In the genomic region with DNA sequence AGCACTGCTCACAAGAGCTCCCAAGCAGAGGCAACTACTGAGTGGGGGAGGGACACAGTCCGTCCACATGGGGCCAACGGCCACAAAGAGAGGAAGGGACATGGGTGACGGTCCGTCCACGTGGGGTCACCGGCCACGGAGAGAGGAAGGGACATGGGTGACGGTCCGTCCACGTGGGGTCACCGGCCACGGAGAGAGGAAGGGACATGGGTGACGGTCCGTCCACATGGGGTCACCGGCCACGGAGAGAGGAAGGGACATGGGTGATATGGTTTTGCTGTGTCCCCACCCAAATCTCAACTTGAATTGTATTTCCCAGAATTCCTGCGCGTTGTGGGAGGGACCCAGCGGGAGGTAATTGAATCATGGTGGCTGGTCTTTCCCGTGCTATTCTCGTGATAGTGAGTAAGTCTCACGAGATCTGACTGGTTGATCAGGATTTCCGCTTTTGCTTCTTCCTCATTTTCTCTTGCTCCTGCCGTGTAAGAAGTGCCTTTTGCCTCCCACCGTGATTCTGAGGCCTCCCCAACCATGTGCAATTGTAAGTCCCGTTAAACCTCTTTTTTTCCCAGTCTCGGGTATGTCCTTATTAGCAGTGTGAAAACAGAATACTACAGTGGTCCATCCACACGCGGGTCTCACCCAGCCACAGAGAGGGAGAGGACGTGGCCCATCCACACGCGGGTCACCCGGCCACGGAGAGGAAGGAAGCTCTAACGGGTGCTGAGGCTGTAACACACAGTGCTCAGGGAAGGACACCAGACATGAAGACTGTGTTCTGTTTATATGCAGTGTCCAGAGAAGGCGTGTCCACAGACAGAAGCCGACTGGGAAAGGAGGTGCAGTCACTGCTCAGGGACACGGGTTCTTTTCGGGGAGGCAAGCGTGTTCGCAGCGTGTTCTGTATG, we compare ENCODE assay signal across 8 cellular contexts. TPM values are rescaled to one million over a fixed set of nuclear protein-coding genes. Genes with fewer than 3 reads are reported as not detected.
DNase-seq lines count a peak whose midpoint lies in the region; ATAC-seq and TF ChIP-seq lines count a peak whose summit lies in the region.

No MANE protein-coding gene starts in this region.

- peak overlapping the region; percentile 59 for H3K27ac Mint-ChIP-seq in activated CD4-positive, alpha-beta memory T cell treated with anti-CD3 and anti-CD28 coated beads for 36 hours

- H3K4me2 ChIP-seq in BLaER1 treated with 17β-estradiol and CSF1 and Interleukin-3, amounts not matched to agents 10 nM and 100 nM: peak overlapping the region; percentile 84 to 97 (median 91)

- peak overlapping the region; percentile 92 for H3K4me3 Mint-ChIP-seq in activated CD4-positive, alpha-beta memory T cell treated with anti-CD3 and anti-CD28 coated beads for 36 hours

- H3K27me3 ChIP-seq in BLaER1 treated with 17β-estradiol and CSF1 and Interleukin-3, amounts not matched to agents 10 nM and 100 nM: peaks cover 0 to 4% (median 0%) of the 10 kb centered on the region in 11 experiments; a peak in 2 of 22 replicates
- H3K27me3 ChIP-seq in lower lobe of right lung (ENCODE audit: low read depth) (no peaks in the 10 kb centered on the region), tibial artery (no peaks in the 10 kb centered on the region)

- H3K27ac ChIP-seq in BLaER1 treated with 17β-estradiol and CSF1 and Interleukin-3, amounts not matched to agents 10 nM and 100 nM: peak overlapping the region; percentile 76 to 90 (median 85)
- H3K27ac ChIP-seq in lower lobe of right lung (no peak overlapping the region), tibial artery (no peak overlapping the region)

- H4K20me1 ChIP-seq in BLaER1 treated with 17β-estradiol and CSF1 and Interleukin-3, amounts not matched to agents 10 nM and 100 nM: peaks cover 31 to 44% (median 41%) of the 10 kb centered on the region in 11 experiments

- H3K36me3 ChIP-seq in BLaER1 treated with 17β-estradiol and CSF1 and Interleukin-3, amounts not matched to agents 10 nM and 100 nM: peaks cover 14 to 34% (median 27%) of the 10 kb centered on the region in 11 experiments; a peak in 21 of 22 replicates
- H3K36me3 ChIP-seq in lower lobe of right lung: peaks cover 7% of the 10 kb centered on the region
- no peaks in the 10 kb centered on the region for H3K36me3 ChIP-seq in tibial artery

- peaks cover 19% of the 10 kb centered on the region for H3K4me1 Mint-ChIP-seq in activated CD4-positive, alpha-beta memory T cell treated with anti-CD3 and anti-CD28 coated beads for 36 hours (ENCODE audit: low read depth)

- H3K36me3 Mint-ChIP-seq in activated CD4-positive, alpha-beta memory T cell treated with anti-CD3 and anti-CD28 coated beads for 36 hours: peaks cover 2% of the 10 kb centered on the region

- H3K9ac ChIP-seq in BLaER1 treated with 17β-estradiol and CSF1 and Interleukin-3, amounts not matched to agents 10 nM and 100 nM: peak overlapping the region; percentile 76 to 92 (median 84)

- no peaks in the 10 kb centered on the region for H3K9me3 Mint-ChIP-seq in activated CD4-positive, alpha-beta memory T cell treated with anti-CD3 and anti-CD28 coated beads for 36 hours

- TF ChIP-seq CTCF in lower lobe of right lung (IDR thresholded peaks at IDR 0.05) (no peak), tibial artery (IDR thresholded peaks at IDR 0.05) (no peak)

- POLR2A ChIA-PET in activated CD4-positive, alpha-beta memory T cell treated with anti-CD3 and anti-CD28 coated beads for 36 hours (lab: Charles Lee): no interaction called here

- peaks cover 4 to 31% (median 7%) of the 10 kb centered on the region in 11 experiments; a peak in 18 of 22 replicates for H3K9me3 ChIP-seq in BLaER1 treated with 17β-estradiol and CSF1 and Interleukin-3, amounts not matched to agents 10 nM and 100 nM (replicated peaks in 1 of 11)
- H3K9me3 ChIP-seq in lower lobe of right lung: no peaks in the 10 kb centered on the region
- H3K9me3 ChIP-seq in tibial artery: no peaks in the 10 kb centered on the region

- peak; percentile 36 for ATAC-seq in HG02870 (IDR thresholded peaks at IDR 0.05; ENCODE audit: unreplicated experiment)
- peak; percentile 13 to 15 for ATAC-seq in lower lobe of right lung
- no peak for ATAC-seq in HG03432 (IDR thresholded peaks at IDR 0.05; ENCODE audit: unreplicated experiment)

- CTCF ChIA-PET in activated CD4-positive, alpha-beta memory T cell treated with anti-CD3 and anti-CD28 coated beads for 36 hours (lab: Charles Lee): no interaction called here

- intact Hi-C loops in activated CD4-positive, alpha-beta memory T cell treated with anti-CD3 and anti-CD28 coated beads for 36 hours (cut with micrococcal nuclease): loop anchor here (2.0 to 10.0 kb wide), 2 partner anchors 89 to 309 kb away; no protein-coding TSS in a partner anchor
- intact Hi-C loops in lower lobe of right lung (cut with DNase I) (no loop called here), tibial artery (cut with DNase I; ENCODE audit: low total_unique reads) (loop anchor here (2.0 to 5.0 kb wide), 2 partner anchors 47 to 131 kb away; partner anchors contain the start of gene GAS6)

- peaks cover 2% of the 10 kb centered on the region for H3K27me3 Mint-ChIP-seq in activated CD4-positive, alpha-beta memory T cell treated with anti-CD3 and anti-CD28 coated beads for 36 hours

- H3K4me3 ChIP-seq in BLaER1 treated with 17β-estradiol and CSF1 and Interleukin-3, amounts not matched to agents 10 nM and 100 nM: peak overlapping the region; percentile 57 to 89 (median 70)
- H3K4me3 ChIP-seq in lower lobe of right lung: peak overlapping the region; percentile 40
- H3K4me3 ChIP-seq in tibial artery: peak overlapping the region in 1 of 2 donors; percentile 12

- H3K4me1 ChIP-seq in BLaER1 treated with 17β-estradiol and CSF1 and Interleukin-3, amounts not matched to agents 10 nM and 100 nM: peaks cover 28 to 50% (median 46%) of the 10 kb centered on the region in 10 experiments
- peaks cover 58% of the 10 kb centered on the region for H3K4me1 ChIP-seq in lower lobe of right lung
- peaks cover 0 to 56% (median 36%) of the 10 kb centered on the region in 4 donors for H3K4me1 ChIP-seq in tibial artery

- DNase-seq in activated CD4-positive, alpha-beta memory T cell treated with anti-CD3 and anti-CD28 coated beads for 36 hours: peak; percentile 49
- DNase-seq in lower lobe of right lung: no peak
- no peak for DNase-seq in DMS53 treated with DMSO at 0.1 percent for 48 hours (lab: John Stamatoyannopoulos, UW; ENCODE audit: unreplicated experiment)
- no peak for DNase-seq in foreskin melanocyte
- no peak for DNase-seq in tibial artery

RNA-seq across cellular contexts. Expression of gene GAS6, which starts 48.5 kb away (rescaled TPM):
- 1 to 10 TPM; 1.5 TPM for total RNA-seq in activated CD4-positive, alpha-beta memory T cell treated with anti-CD3 and anti-CD28 coated beads for 36 hours
- 111 TPM for total RNA-seq in lower lobe of right lung

RNA-seq across cellular contexts. Expression of gene TMEM255B, which starts 56.4 kb away (rescaled TPM):
- under 1 TPM; 0.61 to 0.88 TPM for total RNA-seq in activated CD4-positive, alpha-beta memory T cell treated with anti-CD3 and anti-CD28 coated beads for 36 hours
- 21.5 TPM for total RNA-seq in lower lobe of right lung

Comparison
In these comparisons a context has a peak if more than half of its experiments do, and no peak if none do; other contexts are left out.
1. H3K27ac ChIP-seq: peak in BLaER1 treated with 17β-estradiol and CSF1 and Interleukin-3, amounts not matched to agents 10 nM and 100 nM (11 of 11); none in lower lobe of right lung (single experiment) and tibial artery (0 of 2).
2. RNA of gene GAS6, which starts 48.5 kb away (total RNA-seq): 111 TPM in lower lobe of right lung (single experiment); 1.5 TPM in activated CD4-positive, alpha-beta memory T cell treated with anti-CD3 and anti-CD28 coated beads for 36 hours; every median in the first group is over 10 times any median in the second.
3. RNA of gene TMEM255B, which starts 56.4 kb away (total RNA-seq): 21.5 TPM in lower lobe of right lung (single experiment); 0.61 to 0.88 TPM in activated CD4-positive, alpha-beta memory T cell treated with anti-CD3 and anti-CD28 coated beads for 36 hours; every median in the first group is over 10 times any median in the second.